Comparison of ENCODE assay signal across 8 cellular contexts in the genomic region with DNA sequence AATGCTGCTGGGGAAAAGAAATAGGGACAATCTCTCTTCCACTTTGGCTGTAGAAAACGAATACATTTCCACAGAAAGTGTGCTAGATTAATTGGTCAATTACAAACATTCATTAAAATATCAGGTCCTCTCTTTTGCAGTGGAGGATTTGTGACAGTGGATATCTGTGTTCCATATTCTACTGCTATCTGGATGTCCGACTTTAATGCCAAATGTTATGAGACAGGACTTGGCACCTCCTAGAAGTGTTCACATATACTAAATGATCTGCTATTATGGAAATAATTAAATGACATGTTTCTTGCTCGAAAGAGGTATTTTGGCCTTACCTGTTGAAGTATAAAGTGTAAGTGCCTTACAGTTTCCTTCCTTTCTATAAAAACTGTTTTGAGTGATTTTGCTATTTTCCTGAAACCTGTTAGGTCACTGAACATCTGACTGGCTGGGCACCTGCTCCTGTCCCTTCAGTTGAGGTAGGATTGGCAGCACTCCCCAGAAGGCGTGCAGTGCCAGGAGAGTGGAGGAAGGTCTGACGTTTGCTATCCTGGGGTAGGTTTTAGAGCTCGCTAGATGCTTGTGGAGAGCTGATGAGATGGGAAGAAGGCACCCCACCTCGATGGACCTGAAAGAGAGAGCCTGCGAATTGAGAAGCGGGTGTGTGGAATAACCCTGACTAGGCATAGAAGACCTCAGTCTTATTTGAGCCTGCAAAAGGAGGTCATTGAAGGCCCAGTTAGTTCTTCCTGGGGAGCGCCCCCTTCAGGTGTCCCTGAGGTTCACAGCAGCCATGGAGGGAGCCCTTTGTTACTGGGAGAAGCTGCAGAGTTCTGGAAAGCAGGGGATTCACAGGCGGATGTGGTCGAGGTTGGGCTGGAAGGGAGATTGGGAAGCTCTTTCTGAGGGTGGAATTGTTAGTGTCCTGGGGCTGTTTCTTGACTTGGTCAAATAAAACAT.
DNase-seq lines count a peak whose midpoint lies in the region; ATAC-seq and TF ChIP-seq lines count a peak whose summit lies in the region.

No MANE protein-coding gene starts in this region.

- ATAC-seq in lower lobe of right lung (no peak), GM21825 (IDR thresholded peaks at IDR 0.05; ENCODE audit: unreplicated experiment) (no peak)

- H3K36me3 ChIP-seq in lower lobe of right lung (peaks cover 5% of the 10 kb centered on the region), urinary bladder (ENCODE audit: insufficient read depth) (no peaks in the 10 kb centered on the region)

- CTCF ChIA-PET in MCF 10A (lab: Yijun Ruan, JAX) = interaction anchor here (1.2 to 1.6 kb wide), 5 partner anchors 12 to 154 kb away, joined by 3 to 4 read pairs (median 3); no protein-coding TSS in a partner anchor

- H3K27me3 ChIP-seq in lower lobe of right lung (ENCODE audit: low read depth) = no peaks in the 10 kb centered on the region

- in situ Hi-C loops in Caki2 (cut with HindIII; ENCODE audit: low pct_unique_long_range_greater_than_20kb, low sequenced_read_pairs) = no loop called here

- WGBS in urinary bladder = 48% methylated on average over 12 of the region's 12 CpGs

- H3K9me3 Mint-ChIP-seq in MCF 10A (ENCODE audit: unreplicated experiment) = no peaks in the 10 kb centered on the region

- H3K4me1 Mint-ChIP-seq in MCF 10A (ENCODE audit: insufficient read depth, unreplicated experiment) = peaks cover 17% of the 10 kb centered on the region

- POLR2A ChIA-PET in MCF 10A (lab: Yijun Ruan, JAX) = interaction anchor here (0.5 to 2.4 kb wide), 10 partner anchors 8 to 261 kb away, joined by 3 to 27 read pairs (median 6); a partner anchor contains a TSS

- peak overlapping the region; percentile 99 for H3K27ac Mint-ChIP-seq in MCF 10A (ENCODE audit: low read depth, unreplicated experiment)

- H3K36me3 Mint-ChIP-seq in MCF 10A (ENCODE audit: insufficient read depth, unreplicated experiment) = peaks cover 32% of the 10 kb centered on the region

- no peaks in the 10 kb centered on the region for H3K27me3 Mint-ChIP-seq in MCF 10A (ENCODE audit: insufficient read depth, unreplicated experiment)

- DNase-seq in Caki2 (ENCODE audit: low read depth) (peak; percentile 22), Kasumi-1 (lab: John Stamatoyannopoulos, UW) (peak; percentile 50 to 65), MCF 10A (ENCODE audit: unreplicated experiment) (peak; percentile 11), lower lobe of right lung (no peak), HK-2 (ENCODE audit: unreplicated experiment) (no peak), NCI-H524 treated with DMSO at 0.1 percent for 48 hours (lab: John Stamatoyannopoulos, UW) (no peak)

- no TSS peak for BruUV-seq in MCF 10A (replicated peaks; lab: Mats Ljungman, UMichigan)

- intact Hi-C loops in MCF 10A (cut with micrococcal nuclease) (loop anchor here (2.0 to 5.0 kb wide), 3 partner anchors 155 to 257 kb away; a partner anchor contains a TSS), lower lobe of right lung (cut with DNase I) (no loop called here)

- H3K4me3 ChIP-seq in lower lobe of right lung (peak overlapping the region; percentile 96), urinary bladder (ENCODE audit: low read depth, low read length) (peak overlapping the region; percentile 80)

- no peaks in the 10 kb centered on the region for H3K9me3 ChIP-seq in lower lobe of right lung

- H3K4me1 ChIP-seq in lower lobe of right lung = peaks cover 21% of the 10 kb centered on the region
- H3K4me1 ChIP-seq in urinary bladder (ENCODE audit: insufficient read depth) = no peaks in the 10 kb centered on the region

- TF ChIP-seq CTCF in MCF 10A (IDR thresholded peaks at IDR 0.05; ENCODE audit: unreplicated experiment) (peak; percentile 31), lower lobe of right lung (IDR thresholded peaks at IDR 0.05) (no peak)

- peak overlapping the region; percentile 96 for H3K4me3 Mint-ChIP-seq in MCF 10A (ENCODE audit: unreplicated experiment)

- H3K27ac ChIP-seq in lower lobe of right lung (peak overlapping the region; percentile 96), urinary bladder (ENCODE audit: low read depth) (no peak overlapping the region)

Comparison
In these comparisons a context has a peak if more than half of its experiments do, and no peak if none do; other contexts are left out.
1. DNase-seq: peak in Caki2 (single experiment), Kasumi-1 (2 of 2) and MCF 10A (single experiment); none in lower lobe of right lung (single experiment), HK-2 (single experiment) and NCI-H524 treated with DMSO at 0.1 percent for 48 hours (single experiment).